ENCODE assay signal across 8 cellular contexts in the genomic region with DNA sequence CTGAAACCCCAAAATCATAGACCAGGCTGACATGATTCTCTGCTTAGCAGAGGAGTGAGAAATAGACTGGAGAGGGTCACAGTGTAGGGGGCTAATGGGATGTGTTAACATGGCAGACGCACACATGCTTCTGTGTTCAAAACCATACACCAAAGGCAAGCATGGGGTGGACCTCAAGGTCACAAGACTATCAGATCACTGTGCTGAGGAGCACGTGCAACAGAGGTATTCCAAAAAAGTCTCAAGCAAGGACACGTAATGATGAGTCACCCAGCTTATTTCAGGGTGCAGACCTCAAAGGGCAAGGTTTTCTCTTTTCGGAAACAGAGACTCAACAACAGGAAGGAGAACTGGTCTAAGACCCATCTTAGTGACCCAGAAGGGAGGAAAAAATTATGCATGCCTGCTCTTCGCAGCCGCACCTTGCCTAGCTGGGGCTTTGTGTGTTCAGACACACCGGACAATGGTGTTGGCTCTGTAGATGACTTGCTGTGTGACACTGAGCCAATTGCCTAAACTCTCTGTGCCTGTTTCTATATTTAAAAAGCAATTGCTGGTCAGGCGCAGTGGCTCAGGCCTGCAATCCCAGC. TPM values are rescaled to one million over a fixed set of nuclear protein-coding genes. Genes with fewer than 3 reads are reported as not detected.
DNase-seq lines count a peak whose midpoint lies in the region; ATAC-seq, FAIRE-seq and TF ChIP-seq lines count a peak whose summit lies in the region.

No MANE protein-coding gene starts in this region.

- no peak for FAIRE-seq in GM19239 (lab: Jason Lieb, UNC)

- H2AK5ac ChIP-seq in IMR-90 (ENCODE audit: low read depth, low read length), result peak overlapping the region; percentile 61; the same call in 1 of the 2 replicates

- H3K9ac ChIP-seq in IMR-90 (ENCODE audit: low read depth, low read length), result no peak overlapping the region

- CTCF ChIA-PET in IMR-90 (lab: Yijun Ruan, JAX), result interaction anchor here (1.1 kb wide), 1 partner anchor 17 kb away, joined by 4 read pairs; no protein-coding TSS in a partner anchor
- CTCF ChIA-PET in activated CD8-positive, alpha-beta T cell treated with anti-CD3 and anti-CD28 coated beads, Interleukin-2, amount 10 ng/mL, durations not matched to agents 7 days and 5 days (lab: Charles Lee), result interaction anchor here (0.6 to 7.9 kb wide), 10 partner anchors 22 to 530 kb away, joined by 3 to 145 read pairs (median 4); a partner anchor contains a TSS

- H2BK5ac ChIP-seq in IMR-90 (ENCODE audit: low read depth, low read length, poor library complexity, severe bottlenecking), result no peak overlapping the region

- TF ChIP-seq POLR2A in IMR-90 (IDR thresholded peaks at IDR 0.05; ENCODE audit: low read depth, low read length), result no peak

- peaks cover 47% of the 10 kb centered on the region for H3K4me1 Mint-ChIP-seq in activated CD8-positive, alpha-beta T cell treated with anti-CD3 and anti-CD28 coated beads, Interleukin-2, amount 10 ng/mL, durations not matched to agents 7 days and 5 days (ENCODE audit: low read depth)
- H3K4me1 Mint-ChIP-seq in progenitor cell of endocrine pancreas (ENCODE audit: low read depth), result no peaks in the 10 kb centered on the region

- no peaks in the 10 kb centered on the region for H3K9me3 Mint-ChIP-seq in activated CD8-positive, alpha-beta T cell treated with anti-CD3 and anti-CD28 coated beads, Interleukin-2, amount 10 ng/mL, durations not matched to agents 7 days and 5 days (ENCODE audit: insufficient read depth)
- H3K9me3 Mint-ChIP-seq in progenitor cell of endocrine pancreas (ENCODE audit: low read depth), result no peaks in the 10 kb centered on the region

- no peaks in the 10 kb centered on the region for H4K20me1 ChIP-seq in IMR-90 (ENCODE audit: insufficient read depth, low read length)

- POLR2A ChIA-PET in IMR-90 (lab: Charles Lee; ENCODE audit: unreplicated experiment), result interaction anchor here (0.5 to 0.7 kb wide), 2 partner anchors 9 to 11 kb away, joined by 3 to 6 read pairs; no protein-coding TSS in a partner anchor
- POLR2A ChIA-PET in activated CD8-positive, alpha-beta T cell treated with anti-CD3 and anti-CD28 coated beads, Interleukin-2, amount 10 ng/mL, durations not matched to agents 7 days and 5 days (lab: Charles Lee), result interaction anchor here (0.6 to 1.2 kb wide), 3 partner anchors 87 to 116 kb away, joined by 3 to 5 read pairs (median 3); no protein-coding TSS in a partner anchor

- no peak overlapping the region for H3K18ac ChIP-seq in IMR-90 (ENCODE audit: low read depth, low read length)

- no peak overlapping the region for H3K4me3 Mint-ChIP-seq in activated CD8-positive, alpha-beta T cell treated with anti-CD3 and anti-CD28 coated beads, Interleukin-2, amount 10 ng/mL, durations not matched to agents 7 days and 5 days
- no peak overlapping the region for H3K4me3 Mint-ChIP-seq in progenitor cell of endocrine pancreas (ENCODE audit: low read depth)

- DNase-seq in activated gamma-delta T cell treated with Interleukin-2 at 50 U/mL for 16 hours, result peak; percentile 27
- no peak for DNase-seq in activated gamma-delta T cell (lab: John Stamatoyannopoulos, UW)
- peak; percentile 87 for DNase-seq in IMR-90
- peak; percentile 62 for DNase-seq in activated CD8-positive, alpha-beta T cell treated with anti-CD3 and anti-CD28 coated beads, Interleukin-2, amount 10 ng/mL, durations not matched to agents 7 days and 5 days
- peak; percentile 88 for DNase-seq in iris pigment epithelial cell (ENCODE audit: low read depth)
- no peak for DNase-seq in left ventricle myocardium inferior
- DNase-seq in GM19239 (ENCODE audit: insufficient read length, low spot score), result no peak
- DNase-seq in progenitor cell of endocrine pancreas (ENCODE audit: low spot score, unreplicated experiment), result no peak

- H3K4me2 ChIP-seq in IMR-90 (ENCODE audit: low read depth, low read length), result no peak overlapping the region; the same call in 1 of the 2 replicates

- TF ChIP-seq CTCF in IMR-90 (conservative IDR thresholded peaks at IDR 0.05; ENCODE audit: low read depth, low read length) (no peak), left ventricle myocardium inferior (IDR thresholded peaks at IDR 0.05; ENCODE audit: borderline replicate concordance) (no peak), progenitor cell of endocrine pancreas (IDR thresholded peaks at IDR 0.05; ENCODE audit: unreplicated experiment) (no peak)

- BruUV-seq in IMR-90 (replicated peaks; lab: Mats Ljungman, UMichigan), result no TSS peak

- peaks cover 0 to 7% of the 10 kb centered on the region in 2 experiments; a peak in 1 of 4 replicates for H3K79me1 ChIP-seq in IMR-90 (ENCODE audit: low read depth in 1 of 2, low read length in 2 of 2)

- peak overlapping the region; percentile 50; the same call in 1 of the 2 replicates for H2BK20ac ChIP-seq in IMR-90 (ENCODE audit: low read depth, low read length)

- peak overlapping the region; percentile 68 for H2AFZ ChIP-seq in IMR-90 (replicated peaks; ENCODE audit: low read length, poor library complexity)

- H3K27me3 ChIP-seq in IMR-90 (ENCODE audit: control insufficient read depth, insufficient read depth, low read length), result peaks cover 4% of the 10 kb centered on the region; the same call in 1 of the 2 replicates
- H3K27me3 ChIP-seq in left ventricle myocardium inferior (ENCODE audit: low read depth), result peaks cover 31% of the 10 kb centered on the region

- H4K91ac ChIP-seq in IMR-90 (ENCODE audit: insufficient read depth, low read depth, low read length), result no peak overlapping the region; the same call in 1 of the 2 replicates

- H3K27ac ChIP-seq in IMR-90 (ENCODE audit: insufficient read depth, low read length) (no peak overlapping the region), left ventricle myocardium inferior (replicated peaks) (no peak overlapping the region)

- in situ Hi-C loops in IMR-90 (cut with MboI; ENCODE audit: low sequenced_read_pairs), result loop anchor here (5.0 to 10.0 kb wide), 2 partner anchors 167 to 530 kb away; no protein-coding TSS in a partner anchor

- intact Hi-C loops in IMR-90 (cut with micrococcal nuclease), result loop anchor here (5.0 kb wide), 1 partner anchor 127 kb away; a partner anchor contains a TSS
- intact Hi-C loops in left ventricle myocardium inferior (cut with micrococcal nuclease), result loop anchor here (10.0 kb wide), 1 partner anchor 170 kb away; a partner anchor contains a TSS

- no peak overlapping the region for H4K5ac ChIP-seq in IMR-90 (ENCODE audit: low read depth, low read length)

- dilution Hi-C loops in IMR-90 (cut with HindIII; ENCODE audit: low sequenced_read_pairs, unreplicated experiment), result no loop called here

- no peaks in the 10 kb centered on the region for H3K27me3 Mint-ChIP-seq in activated CD8-positive, alpha-beta T cell treated with anti-CD3 and anti-CD28 coated beads, Interleukin-2, amount 10 ng/mL, durations not matched to agents 7 days and 5 days (ENCODE audit: low read depth)
- H3K27me3 Mint-ChIP-seq in progenitor cell of endocrine pancreas, result no peaks in the 10 kb centered on the region

- H3K23ac ChIP-seq in IMR-90 (ENCODE audit: low read depth, low read length), result peak overlapping the region; percentile 52; the same call in 1 of the 2 replicates

- WGBS in IMR-90 (ENCODE audit: extremely low coverage in 2 of 2, insufficient read length in 1 of 2), 2 experiments, result 56% methylated on average over 6 of the region's 8 CpGs; no CpG with 5 or more reads in 1 of the 2 experiments

- peaks cover 4% of the 10 kb centered on the region for H3K4me1 ChIP-seq in IMR-90 (ENCODE audit: control insufficient read depth, insufficient read depth, low read length)
- H3K4me1 ChIP-seq in left ventricle myocardium inferior, result no peaks in the 10 kb centered on the region

- no peaks in the 10 kb centered on the region for H3K36me3 Mint-ChIP-seq in activated CD8-positive, alpha-beta T cell treated with anti-CD3 and anti-CD28 coated beads, Interleukin-2, amount 10 ng/mL, durations not matched to agents 7 days and 5 days (ENCODE audit: low read depth)
- no peaks in the 10 kb centered on the region for H3K36me3 Mint-ChIP-seq in progenitor cell of endocrine pancreas (ENCODE audit: insufficient read depth)

- peak overlapping the region; percentile 73 for H2AK9ac ChIP-seq in IMR-90 (replicated peaks; ENCODE audit: low read depth, low read length, poor library complexity)

- H3K27ac Mint-ChIP-seq in activated CD8-positive, alpha-beta T cell treated with anti-CD3 and anti-CD28 coated beads, Interleukin-2, amount 10 ng/mL, durations not matched to agents 7 days and 5 days, result peak overlapping the region; percentile 74
- no peak overlapping the region for H3K27ac Mint-ChIP-seq in progenitor cell of endocrine pancreas

- no peaks in the 10 kb centered on the region for H3K9me3 ChIP-seq in IMR-90 (ENCODE audit: control insufficient read depth, insufficient read depth, low read length)
- no peaks in the 10 kb centered on the region for H3K9me3 ChIP-seq in left ventricle myocardium inferior (replicated peaks)

- H4K8ac ChIP-seq in IMR-90 (ENCODE audit: low read depth in 2 of 2, low read length in 2 of 2), result peak overlapping the region in 1 of 2 experiments; percentile 26; a peak in 1 of 4 replicates

- TF ChIP-seq RAD21 in IMR-90 (IDR thresholded peaks at IDR 0.05; ENCODE audit: low read length), result no peak

- H3K4ac ChIP-seq in IMR-90 (ENCODE audit: low read depth, low read length), result peak overlapping the region; percentile 36; the same call in 1 of the 2 replicates

- H3K36me3 ChIP-seq in IMR-90 (ENCODE audit: control insufficient read depth, insufficient read depth, low read length) (no peaks in the 10 kb centered on the region), left ventricle myocardium inferior (no peaks in the 10 kb centered on the region)

- H3K9me1 ChIP-seq in IMR-90 (ENCODE audit: insufficient read depth, low read length), result peaks cover 11% of the 10 kb centered on the region; the same call in 1 of the 2 replicates

- no peak overlapping the region for H3K4me3 ChIP-seq in IMR-90 (ENCODE audit: insufficient read depth, low read depth, low read length)
- no peak overlapping the region for H3K4me3 ChIP-seq in left ventricle myocardium inferior

- peak; percentile 37; the same call in 1 of the 2 replicates for ATAC-seq in IMR-90 (ENCODE audit: low read depth)
- peak; percentile 78 for ATAC-seq in activated CD8-positive, alpha-beta T cell treated with anti-CD3 and anti-CD28 coated beads, Interleukin-2, amount 10 ng/mL, durations not matched to agents 7 days and 5 days

- peak overlapping the region; percentile 77; the same call in 1 of the 2 replicates for H3K14ac ChIP-seq in IMR-90 (replicated peaks; ENCODE audit: low read depth, low read length)

- H2BK120ac ChIP-seq in IMR-90 (ENCODE audit: low read depth, low read length), result peak overlapping the region; percentile 62; the same call in 1 of the 2 replicates

- no peak overlapping the region for H3K56ac ChIP-seq in IMR-90 (ENCODE audit: extremely low read depth, insufficient read depth, low read length)

- H2BK15ac ChIP-seq in IMR-90 (ENCODE audit: low read depth, low read length), result 0 out of 3 replicates have a peak overlapping the region, but pooled peaks have one; percentile 49

RNA-seq across cellular contexts. Expression of a gene that starts 20.3 kb away (rescaled TPM):
- total RNA-seq in IMR-90 (2012; rRNA removed), result 0.18 and 0.28 TPM in 2 replicates
- polyA plus RNA-seq in IMR-90 (2012; rRNA removed), result 2.6 and 2.8 TPM in 2 replicates
- polyA plus RNA-seq in IMR-90 (2012; cell fraction: cytosol; rRNA removed), result 1.3 and 2.8 TPM in 2 replicates
- polyA plus RNA-seq in IMR-90 (2012; cell fraction: nucleus; rRNA removed; ENCODE audit: low replicate concordance), result 14.2 and 20.9 TPM in 2 replicates
- total RNA-seq in activated CD8-positive, alpha-beta T cell treated with anti-CD3 and anti-CD28 coated beads, Interleukin-2, amount 10 ng/mL, durations not matched to agents 7 days and 5 days, result 1 to 10 TPM; 2.6 to 4.1 TPM
- total RNA-seq in left ventricle myocardium inferior, result 0.80 TPM
- total RNA-seq in progenitor cell of endocrine pancreas, result 11.2 and 11.9 TPM in 2 replicates

Comparison
In these comparisons a context has a peak if more than half of its experiments do, and no peak if none do; other contexts are left out.
1. DNase-seq: peak in activated gamma-delta T cell treated with Interleukin-2 at 50 U/mL for 16 hours (single experiment), IMR-90 (single experiment), activated CD8-positive, alpha-beta T cell treated with anti-CD3 and anti-CD28 coated beads, Interleukin-2, amount 10 ng/mL, durations not matched to agents 7 days and 5 days (single experiment) and iris pigment epithelial cell (single experiment); none in activated gamma-delta T cell (single experiment), left ventricle myocardium inferior (single experiment), GM19239 (single experiment) and progenitor cell of endocrine pancreas (single experiment).